ENCODE assay signal across 22 cellular contexts in the genomic region with DNA sequence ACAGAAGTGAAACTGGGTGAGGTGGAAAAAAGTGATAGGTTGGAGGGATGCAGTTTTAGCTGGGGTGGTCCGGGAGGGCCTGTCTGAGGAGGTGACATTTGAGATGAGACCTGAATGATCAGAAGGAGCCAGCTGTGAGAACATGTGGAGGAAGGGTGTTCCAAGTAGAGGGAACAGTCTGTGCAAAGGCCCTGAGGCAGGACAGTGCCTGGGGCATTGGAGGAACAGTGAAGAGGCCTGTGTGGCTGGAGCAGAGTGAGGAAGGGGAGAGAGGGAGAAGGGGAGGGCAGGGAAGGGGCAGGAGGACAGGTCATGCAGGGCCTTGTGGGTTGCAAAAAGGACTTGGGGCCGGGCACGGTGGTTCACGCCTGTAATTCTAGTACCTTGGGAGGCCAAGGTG.
"Had no signal": no experiment of that assay in that cellular context is flagged by ENCODE, and none has a peak within 500 bp of the region (broad histone marks: within the 10 kb centered on the region; RNA-seq: fewer than 3 reads in every experiment).

No MANE protein-coding gene starts in this region.

- H3K4me3 Mint-ChIP-seq: stimulated activated effector memory CD8-positive, alpha-beta T cell treated with anti-CD3 and anti-CD28 coated beads, Interleukin-12 subunit alpha, Interleukin-12 subunit beta, amount 100 ng/mL, for 72 hours; stimulated activated memory B cell treated with anti-CD40 and anti-IgM and Interleukin-4, amounts not matched to agents 10 μg/mL and 1 μg/mL and 100 μg/mL, for 72 hours; stimulated activated naive B cell treated with anti-CD40 and anti-IgM and Interleukin-4, amounts not matched to agents 10 μg/mL and 1 μg/mL and 100 μg/mL, for 72 hours; stimulated activated naive CD8-positive, alpha-beta T cell treated with anti-CD3 and anti-CD28 coated beads, Interleukin-15, amount 100 ng/mL, for 72 hours; stimulated activated naive CD8-positive, alpha-beta T cell treated with anti-CD3 and anti-CD28 coated beads, Interleukin-15, Interleukin-2, amounts not matched to agents 100 ng/mL and 50 ng/mL, for 24 hours; type B pancreatic cell had no signal

- H3K27ac ChIP-seq: stomach, suprapubic skin, testis, thoracic aorta, thyroid gland, tibial artery, tibial nerve, transverse colon, upper lobe of left lung, upper lobe of right lung, uterus, vagina had no signal

- H3K36me3 Mint-ChIP-seq: stimulated activated effector memory CD8-positive, alpha-beta T cell treated with anti-CD3 and anti-CD28 coated beads, Interleukin-12 subunit alpha, Interleukin-12 subunit beta, amount 100 ng/mL, for 72 hours; type B pancreatic cell had no signal

- DNase-seq: stimulated activated CD4-positive, alpha-beta T cell treated with anti-CD3 and anti-CD28 coated beads, Interleukin-4, amount 100 ng/mL, for 1 hour; stimulated activated naive B cell treated with anti-CD40 and anti-IgM and Interleukin-4, amounts not matched to agents 10 μg/mL and 1 μg/mL and 100 μg/mL, for 72 hours; stimulated activated naive CD4-positive, alpha-beta T cell; stimulated activated naive CD4-positive, alpha-beta T cell treated with Interleukin-2 at 50 U/mL for 16 hours; tibial artery; upper lobe of left lung; upper lobe of right lung; uterus had no signal

- FAIRE-seq: urothelium cell line had no signal

- H3K36me3 ChIP-seq: stomach, suprapubic skin, thoracic aorta, thyroid gland, tibial artery, tibial nerve, transverse colon, upper lobe of left lung, upper lobe of right lung, uterus, vagina had no signal

- H3K27ac Mint-ChIP-seq: stimulated activated effector memory CD8-positive, alpha-beta T cell treated with anti-CD3 and anti-CD28 coated beads, Interleukin-12 subunit alpha, Interleukin-12 subunit beta, amount 100 ng/mL, for 72 hours; stimulated activated memory B cell treated with anti-CD40 and anti-IgM and Interleukin-4, amounts not matched to agents 10 μg/mL and 1 μg/mL and 100 μg/mL, for 72 hours; stimulated activated naive B cell treated with anti-CD40 and anti-IgM and Interleukin-4, amounts not matched to agents 10 μg/mL and 1 μg/mL and 100 μg/mL, for 72 hours; stimulated activated naive CD8-positive, alpha-beta T cell treated with anti-CD3 and anti-CD28 coated beads, Interleukin-15, Interleukin-2, amounts not matched to agents 100 ng/mL and 50 ng/mL, for 24 hours; type B pancreatic cell had no signal

- H3K4me1 ChIP-seq: stomach, suprapubic skin, testis, thyroid gland, tibial artery, tibial nerve, transverse colon, upper lobe of left lung, upper lobe of right lung, uterus, vagina had no signal

- H3K9me3 ChIP-seq: testis, thyroid gland, upper lobe of right lung, uterus had no signal

- H3K9me3 Mint-ChIP-seq: type B pancreatic cell had no signal

- H3K4me3 ChIP-seq: stomach, suprapubic skin, testis, thoracic aorta, thyroid gland, tibial artery, tibial nerve, transverse colon, upper lobe of left lung, upper lobe of right lung, uterus, vagina had no signal

- H3K27me3 ChIP-seq: testis, thyroid gland, transverse colon, upper lobe of left lung, upper lobe of right lung, uterus, vagina had no signal

- H3K4me1 Mint-ChIP-seq: stimulated activated effector memory CD8-positive, alpha-beta T cell treated with anti-CD3 and anti-CD28 coated beads, Interleukin-12 subunit alpha, Interleukin-12 subunit beta, amount 100 ng/mL, for 72 hours; stimulated activated memory B cell treated with anti-CD40 and anti-IgM and Interleukin-4, amounts not matched to agents 10 μg/mL and 1 μg/mL and 100 μg/mL, for 72 hours; stimulated activated naive B cell treated with anti-CD40 and anti-IgM and Interleukin-4, amounts not matched to agents 10 μg/mL and 1 μg/mL and 100 μg/mL, for 72 hours; stimulated activated naive CD8-positive, alpha-beta T cell treated with anti-CD3 and anti-CD28 coated beads, Interleukin-15, amount 100 ng/mL, for 72 hours had no signal
